1 cellular context compared by ENCODE assay signal in the genomic region with DNA sequence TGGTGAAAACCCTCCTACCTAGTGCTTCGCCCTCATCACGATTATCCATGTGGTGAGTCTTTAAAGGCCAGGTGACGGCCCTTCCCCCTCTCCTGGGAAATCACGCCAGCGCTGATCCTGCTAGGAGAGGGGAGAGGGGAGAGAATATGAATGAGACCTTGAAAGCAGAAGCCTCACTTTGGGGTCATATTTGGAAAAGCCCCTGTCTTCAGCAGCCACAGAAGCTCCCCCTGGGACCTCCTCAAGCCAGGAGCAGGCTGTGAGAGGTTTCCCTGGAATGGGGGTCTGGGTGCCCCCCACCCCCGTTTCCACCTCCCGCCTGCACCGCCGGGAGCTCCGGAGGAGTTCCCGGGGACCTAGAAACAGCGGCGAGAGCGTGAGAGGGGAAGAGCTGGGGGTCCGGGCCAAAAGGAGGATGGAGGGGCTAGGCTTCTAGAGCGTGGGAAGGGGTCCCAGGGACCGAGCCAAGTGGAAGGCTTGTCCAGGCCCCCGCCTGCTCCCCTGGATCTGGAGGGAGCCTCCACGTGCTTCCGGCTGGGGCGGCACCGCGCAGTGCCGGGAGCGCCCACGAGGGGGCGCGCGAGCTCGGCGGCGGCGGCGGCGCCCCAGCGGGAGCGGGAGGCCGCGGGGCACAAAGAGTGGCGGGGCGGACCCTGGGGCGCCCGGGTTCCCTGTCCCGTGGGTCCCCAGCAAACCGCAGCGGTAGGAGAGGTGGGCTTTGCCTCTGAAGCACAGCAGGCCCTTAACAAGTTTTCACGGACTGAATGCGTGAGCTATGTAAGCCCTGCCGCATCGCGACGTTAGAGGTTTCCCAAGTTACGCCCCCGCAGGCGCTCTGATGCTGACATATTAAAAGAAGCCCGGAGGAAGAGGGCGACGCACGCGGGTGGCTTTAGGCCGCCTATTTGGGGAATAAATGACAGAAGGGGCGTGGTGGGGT.
TF ChIP-seq lines count a peak whose summit lies in the region.

No MANE protein-coding gene starts in this region.

TF ChIP-seq in K562, 482 proteins besides CTCF, POLR2A, EP300 and RAD21 (continued from another document and continues in another):
- 0 out of 2 replicates have a peak, but pooled peaks have one; percentile 19 for TF ChIP-seq PKNOX1 (IDR thresholded peaks at IDR 0.05)
- TF ChIP-seq RBM22 (IDR thresholded peaks at IDR 0.05; ENCODE audit: low read depth, low read length, poor library complexity, severe bottlenecking), result no peak
- TF ChIP-seq TEAD4 (IDR thresholded peaks at IDR 0.05; ENCODE audit: low read length), result no peak; the same call in 1 of the 2 replicates
- TF ChIP-seq TEAD4 (CRISPR knock-in tag; IDR thresholded peaks at IDR 0.05; ENCODE audit: borderline replicate concordance), result no peak
- TF ChIP-seq ZNF445 (CRISPR knock-in tag; IDR thresholded peaks at IDR 0.05; ENCODE audit: low read depth), result no peak
- no peak for TF ChIP-seq TCF3 (CRISPR knock-in tag; IDR thresholded peaks at IDR 0.05)
- TF ChIP-seq ZBTB1 (CRISPR knock-in tag; IDR thresholded peaks at IDR 0.05; ENCODE audit: borderline replicate concordance, low read depth), result peak; percentile 81; the same call in 1 of the 2 replicates
- peak; percentile 66; the same call in 1 of the 2 replicates for TF ChIP-seq TFAP4 (CRISPR knock-in tag; IDR thresholded peaks at IDR 0.05; ENCODE audit: borderline replicate concordance)
- TF ChIP-seq, protein P1, sequence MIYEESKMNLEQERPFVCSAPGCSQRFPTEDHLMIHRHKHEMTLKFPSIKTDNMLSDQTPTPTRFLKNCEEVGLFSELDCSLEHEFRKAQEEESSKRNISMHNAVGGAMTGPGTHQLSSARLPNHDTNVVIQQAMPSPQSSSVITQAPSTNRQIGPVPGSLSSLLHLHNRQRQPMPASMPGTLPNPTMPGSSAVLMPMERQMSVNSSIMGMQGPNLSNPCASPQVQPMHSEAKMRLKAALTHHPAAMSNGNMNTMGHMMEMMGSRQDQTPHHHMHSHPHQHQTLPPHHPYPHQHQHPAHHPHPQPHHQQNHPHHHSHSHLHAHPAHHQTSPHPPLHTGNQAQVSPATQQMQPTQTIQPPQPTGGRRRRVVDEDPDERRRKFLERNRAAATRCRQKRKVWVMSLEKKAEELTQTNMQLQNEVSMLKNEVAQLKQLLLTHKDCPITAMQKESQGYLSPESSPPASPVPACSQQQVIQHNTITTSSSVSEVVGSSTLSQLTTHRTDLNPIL (CRISPR knock-in tag; IDR thresholded peaks at IDR 0.05), result no peak
- no peak for TF ChIP-seq MXI1 (IDR thresholded peaks at IDR 0.05; ENCODE audit: low read depth, low read length)
- TF ChIP-seq MTF1 (CRISPR knock-in tag; IDR thresholded peaks at IDR 0.05; ENCODE audit: borderline replicate concordance), result no peak
- TF ChIP-seq GATA2 (CRISPR knock-in tag; IDR thresholded peaks at IDR 0.05), result no peak
- no peak for TF ChIP-seq TGIF2 (CRISPR knock-in tag; IDR thresholded peaks at IDR 0.05)
- no peak for TF ChIP-seq LARP7 (IDR thresholded peaks at IDR 0.05)
- peak; percentile 95 for TF ChIP-seq FOXP1 (CRISPR knock-in tag; IDR thresholded peaks at IDR 0.05)
- TF ChIP-seq SPI1 (IDR thresholded peaks at IDR 0.05; ENCODE audit: borderline replicate concordance, low read depth, low read length), result no peak
- TF ChIP-seq SMAD2 (IDR thresholded peaks at IDR 0.05; ENCODE audit: low read depth, low read length), result no peak
- TF ChIP-seq, protein P2, sequence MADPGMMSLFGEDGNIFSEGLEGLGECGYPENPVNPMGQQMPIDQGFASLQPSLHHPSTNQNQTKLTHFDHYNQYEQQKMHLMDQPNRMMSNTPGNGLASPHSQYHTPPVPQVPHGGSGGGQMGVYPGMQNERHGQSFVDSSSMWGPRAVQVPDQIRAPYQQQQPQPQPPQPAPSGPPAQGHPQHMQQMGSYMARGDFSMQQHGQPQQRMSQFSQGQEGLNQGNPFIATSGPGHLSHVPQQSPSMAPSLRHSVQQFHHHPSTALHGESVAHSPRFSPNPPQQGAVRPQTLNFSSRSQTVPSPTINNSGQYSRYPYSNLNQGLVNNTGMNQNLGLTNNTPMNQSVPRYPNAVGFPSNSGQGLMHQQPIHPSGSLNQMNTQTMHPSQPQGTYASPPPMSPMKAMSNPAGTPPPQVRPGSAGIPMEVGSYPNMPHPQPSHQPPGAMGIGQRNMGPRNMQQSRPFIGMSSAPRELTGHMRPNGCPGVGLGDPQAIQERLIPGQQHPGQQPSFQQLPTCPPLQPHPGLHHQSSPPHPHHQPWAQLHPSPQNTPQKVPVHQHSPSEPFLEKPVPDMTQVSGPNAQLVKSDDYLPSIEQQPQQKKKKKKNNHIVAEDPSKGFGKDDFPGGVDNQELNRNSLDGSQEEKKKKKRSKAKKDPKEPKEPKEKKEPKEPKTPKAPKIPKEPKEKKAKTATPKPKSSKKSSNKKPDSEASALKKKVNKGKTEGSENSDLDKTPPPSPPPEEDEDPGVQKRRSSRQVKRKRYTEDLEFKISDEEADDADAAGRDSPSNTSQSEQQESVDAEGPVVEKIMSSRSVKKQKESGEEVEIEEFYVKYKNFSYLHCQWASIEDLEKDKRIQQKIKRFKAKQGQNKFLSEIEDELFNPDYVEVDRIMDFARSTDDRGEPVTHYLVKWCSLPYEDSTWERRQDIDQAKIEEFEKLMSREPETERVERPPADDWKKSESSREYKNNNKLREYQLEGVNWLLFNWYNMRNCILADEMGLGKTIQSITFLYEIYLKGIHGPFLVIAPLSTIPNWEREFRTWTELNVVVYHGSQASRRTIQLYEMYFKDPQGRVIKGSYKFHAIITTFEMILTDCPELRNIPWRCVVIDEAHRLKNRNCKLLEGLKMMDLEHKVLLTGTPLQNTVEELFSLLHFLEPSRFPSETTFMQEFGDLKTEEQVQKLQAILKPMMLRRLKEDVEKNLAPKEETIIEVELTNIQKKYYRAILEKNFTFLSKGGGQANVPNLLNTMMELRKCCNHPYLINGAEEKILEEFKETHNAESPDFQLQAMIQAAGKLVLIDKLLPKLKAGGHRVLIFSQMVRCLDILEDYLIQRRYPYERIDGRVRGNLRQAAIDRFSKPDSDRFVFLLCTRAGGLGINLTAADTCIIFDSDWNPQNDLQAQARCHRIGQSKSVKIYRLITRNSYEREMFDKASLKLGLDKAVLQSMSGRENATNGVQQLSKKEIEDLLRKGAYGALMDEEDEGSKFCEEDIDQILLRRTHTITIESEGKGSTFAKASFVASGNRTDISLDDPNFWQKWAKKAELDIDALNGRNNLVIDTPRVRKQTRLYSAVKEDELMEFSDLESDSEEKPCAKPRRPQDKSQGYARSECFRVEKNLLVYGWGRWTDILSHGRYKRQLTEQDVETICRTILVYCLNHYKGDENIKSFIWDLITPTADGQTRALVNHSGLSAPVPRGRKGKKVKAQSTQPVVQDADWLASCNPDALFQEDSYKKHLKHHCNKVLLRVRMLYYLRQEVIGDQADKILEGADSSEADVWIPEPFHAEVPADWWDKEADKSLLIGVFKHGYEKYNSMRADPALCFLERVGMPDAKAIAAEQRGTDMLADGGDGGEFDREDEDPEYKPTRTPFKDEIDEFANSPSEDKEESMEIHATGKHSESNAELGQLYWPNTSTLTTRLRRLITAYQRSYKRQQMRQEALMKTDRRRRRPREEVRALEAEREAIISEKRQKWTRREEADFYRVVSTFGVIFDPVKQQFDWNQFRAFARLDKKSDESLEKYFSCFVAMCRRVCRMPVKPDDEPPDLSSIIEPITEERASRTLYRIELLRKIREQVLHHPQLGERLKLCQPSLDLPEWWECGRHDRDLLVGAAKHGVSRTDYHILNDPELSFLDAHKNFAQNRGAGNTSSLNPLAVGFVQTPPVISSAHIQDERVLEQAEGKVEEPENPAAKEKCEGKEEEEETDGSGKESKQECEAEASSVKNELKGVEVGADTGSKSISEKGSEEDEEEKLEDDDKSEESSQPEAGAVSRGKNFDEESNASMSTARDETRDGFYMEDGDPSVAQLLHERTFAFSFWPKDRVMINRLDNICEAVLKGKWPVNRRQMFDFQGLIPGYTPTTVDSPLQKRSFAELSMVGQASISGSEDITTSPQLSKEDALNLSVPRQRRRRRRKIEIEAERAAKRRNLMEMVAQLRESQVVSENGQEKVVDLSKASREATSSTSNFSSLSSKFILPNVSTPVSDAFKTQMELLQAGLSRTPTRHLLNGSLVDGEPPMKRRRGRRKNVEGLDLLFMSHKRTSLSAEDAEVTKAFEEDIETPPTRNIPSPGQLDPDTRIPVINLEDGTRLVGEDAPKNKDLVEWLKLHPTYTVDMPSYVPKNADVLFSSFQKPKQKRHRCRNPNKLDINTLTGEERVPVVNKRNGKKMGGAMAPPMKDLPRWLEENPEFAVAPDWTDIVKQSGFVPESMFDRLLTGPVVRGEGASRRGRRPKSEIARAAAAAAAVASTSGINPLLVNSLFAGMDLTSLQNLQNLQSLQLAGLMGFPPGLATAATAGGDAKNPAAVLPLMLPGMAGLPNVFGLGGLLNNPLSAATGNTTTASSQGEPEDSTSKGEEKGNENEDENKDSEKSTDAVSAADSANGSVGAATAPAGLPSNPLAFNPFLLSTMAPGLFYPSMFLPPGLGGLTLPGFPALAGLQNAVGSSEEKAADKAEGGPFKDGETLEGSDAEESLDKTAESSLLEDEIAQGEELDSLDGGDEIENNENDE (IDR thresholded peaks at IDR 0.05; ENCODE audit: low read depth, low read length), result no peak
- no peak for TF ChIP-seq DNMT1 (IDR thresholded peaks at IDR 0.05)
- TF ChIP-seq XRCC5 (IDR thresholded peaks at IDR 0.05; ENCODE audit: low read depth, low read length), result no peak
- peak; percentile 24; the same call in 1 of the 2 replicates for TF ChIP-seq ZNF24 (IDR thresholded peaks at IDR 0.05)
- TF ChIP-seq FOXJ2 (tag; IDR thresholded peaks at IDR 0.05), result no peak
- no peak for TF ChIP-seq POLR2AphosphoS2 (IDR thresholded peaks at IDR 0.05; ENCODE audit: low read length)
- TF ChIP-seq, protein P3, sequence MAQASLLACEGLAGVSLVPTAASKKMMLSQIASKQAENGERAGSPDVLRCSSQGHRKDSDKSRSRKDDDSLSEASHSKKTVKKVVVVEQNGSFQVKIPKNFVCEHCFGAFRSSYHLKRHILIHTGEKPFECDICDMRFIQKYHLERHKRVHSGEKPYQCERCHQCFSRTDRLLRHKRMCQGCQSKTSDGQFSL (CRISPR knock-in tag; IDR thresholded peaks at IDR 0.05), result no peak
- TF ChIP-seq, protein P3 (tag; IDR thresholded peaks at IDR 0.05), result no peak
- TF ChIP-seq, protein P4, sequence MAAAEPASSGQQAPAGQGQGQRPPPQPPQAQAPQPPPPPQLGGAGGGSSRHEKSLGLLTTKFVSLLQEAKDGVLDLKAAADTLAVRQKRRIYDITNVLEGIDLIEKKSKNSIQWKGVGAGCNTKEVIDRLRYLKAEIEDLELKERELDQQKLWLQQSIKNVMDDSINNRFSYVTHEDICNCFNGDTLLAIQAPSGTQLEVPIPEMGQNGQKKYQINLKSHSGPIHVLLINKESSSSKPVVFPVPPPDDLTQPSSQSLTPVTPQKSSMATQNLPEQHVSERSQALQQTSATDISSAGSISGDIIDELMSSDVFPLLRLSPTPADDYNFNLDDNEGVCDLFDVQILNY (CRISPR knock-in tag; IDR thresholded peaks at IDR 0.05), result peak; percentile 55; the same call in 1 of the 2 replicates
- no peak for TF ChIP-seq NFIC (IDR thresholded peaks at IDR 0.05)
- TF ChIP-seq MAFF (IDR thresholded peaks at IDR 0.05; ENCODE audit: low read length), result no peak
- TF ChIP-seq FOXK2 (conservative IDR thresholded peaks at IDR 0.05 in 1 of 2, IDR thresholded peaks at IDR 0.05 in 1 of 2; ENCODE audit: low read depth in 2 of 2), result no peak
- TF ChIP-seq ZNF282 (CRISPR knock-in tag; IDR thresholded peaks at IDR 0.05), result no peak
- TF ChIP-seq ZFP1 (CRISPR knock-in tag; IDR thresholded peaks at IDR 0.05), result no peak
- peak; percentile 18; the same call in 1 of the 2 replicates for TF ChIP-seq ELF2 (CRISPR knock-in tag; IDR thresholded peaks at IDR 0.05)
- no peak for TF ChIP-seq RCOR1 (IDR thresholded peaks at IDR 0.05; ENCODE audit: borderline replicate concordance in 1 of 2, low read depth in 2 of 2, low read length in 2 of 2)
- TF ChIP-seq KDM1A (IDR thresholded peaks at IDR 0.05), result no peak
- TF ChIP-seq FOXA3 (CRISPR knock-in tag; conservative IDR thresholded peaks at IDR 0.05 in 1 of 2, IDR thresholded peaks at IDR 0.05 in 1 of 2), result no peak
- TF ChIP-seq KAT2B (IDR thresholded peaks at IDR 0.05; ENCODE audit: low read depth, low read length), result no peak
- no peak for TF ChIP-seq WHSC1 (IDR thresholded peaks at IDR 0.05; ENCODE audit: low read length)
- TF ChIP-seq NFYB (IDR thresholded peaks at IDR 0.05; ENCODE audit: extremely low read depth, insufficient read length), result no peak
- no peak for TF ChIP-seq ATF1 (CRISPR knock-in tag; IDR thresholded peaks at IDR 0.05)
- TF ChIP-seq ATF1 (tag; IDR thresholded peaks at IDR 0.05), result peak; percentile 60
- TF ChIP-seq ZFP36 (IDR thresholded peaks at IDR 0.05; ENCODE audit: low read depth, low read length, partially characterized antibody), result no peak
- TF ChIP-seq ZNF586 (CRISPR knock-in tag; conservative IDR thresholded peaks at IDR 0.05), result no peak
- TF ChIP-seq PURB (CRISPR knock-in tag; IDR thresholded peaks at IDR 0.05; ENCODE audit: low read depth), result no peak
- no peak for TF ChIP-seq ZNF311 (CRISPR knock-in tag; IDR thresholded peaks at IDR 0.05)
- TF ChIP-seq MLLT1 (IDR thresholded peaks at IDR 0.05), result no peak
- TF ChIP-seq SOX6 (IDR thresholded peaks at IDR 0.05), result 0 out of 2 replicates have a peak, but pooled peaks have one; percentile 16
- no peak for TF ChIP-seq MCM3 (IDR thresholded peaks at IDR 0.05)
- TF ChIP-seq ZNF384 (IDR thresholded peaks at IDR 0.05; ENCODE audit: low read depth, low read length), result no peak
